In the genomic region with DNA sequence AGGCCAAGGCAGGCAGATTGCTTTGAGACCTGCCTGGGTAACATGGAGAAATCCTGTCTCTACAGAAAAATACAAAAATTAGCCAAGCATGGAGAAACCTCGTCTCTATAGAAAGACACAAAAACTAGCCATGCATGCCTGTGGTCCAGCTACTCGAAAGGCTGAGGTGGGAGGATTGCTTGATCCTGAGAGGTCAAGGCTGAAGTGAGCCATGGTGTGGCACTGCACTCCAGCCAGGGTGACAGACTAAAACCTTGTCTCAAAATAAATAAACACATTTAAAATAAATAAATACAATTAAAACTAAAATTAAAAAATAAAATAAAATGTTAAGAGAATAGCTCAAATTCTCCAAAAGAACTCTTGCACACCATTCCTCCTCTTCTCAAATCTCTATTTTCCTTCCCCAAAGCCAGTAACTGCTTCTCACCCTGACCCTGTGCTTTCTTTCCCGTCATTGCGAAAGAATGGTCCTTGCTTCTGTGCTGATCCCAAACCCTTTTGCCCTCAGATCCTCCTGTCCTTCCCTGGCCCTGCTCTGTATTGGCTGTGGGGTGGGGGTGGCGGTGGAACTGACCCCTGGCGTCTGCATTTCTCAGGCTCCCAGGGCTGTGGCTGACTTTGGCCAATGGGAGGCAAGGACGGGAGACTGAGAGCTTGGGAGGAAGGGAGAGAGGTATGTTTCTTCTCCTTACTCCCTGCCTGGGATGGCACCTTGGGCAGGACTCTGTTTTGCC, we compare ENCODE assay signal across 15 cellular contexts. TPM values are rescaled to one million over a fixed set of nuclear protein-coding genes. Genes with fewer than 3 reads are reported as not detected.
A peak's percentile ranks its signal among the peaks of the same experiment; 100 is the strongest.
DNase-seq lines count a peak whose midpoint lies in the region; ATAC-seq and TF ChIP-seq lines count a peak whose summit lies in the region.
"Had no signal": no experiment of that assay in that cellular context is flagged by ENCODE, and none has a peak within 500 bp of the region (broad histone marks: within the 10 kb centered on the region; RNA-seq: fewer than 3 reads in every experiment).

No MANE protein-coding gene starts in this region.

- peaks cover 93% of the 10 kb centered on the region for H3K36me3 Mint-ChIP-seq in dendritic cell treated with granulocyte-macrophage colony-stimulating factor and Interleukin-4, amounts not matched to agents 40 ng/mL and 50 ng/mL, for 4 days (ENCODE audit: low read depth)
- H3K36me3 Mint-ChIP-seq in natural killer cell = peaks cover 26% of the 10 kb centered on the region

- H3K36me3 ChIP-seq in transverse colon = no peaks in the 10 kb centered on the region

- H3K27me3 ChIP-seq in transverse colon = no peaks in the 10 kb centered on the region
- H3K27me3 ChIP-seq: esophagus squamous epithelium, right atrium auricular region had no signal

- H3K27me3 Mint-ChIP-seq in dendritic cell treated with granulocyte-macrophage colony-stimulating factor and Interleukin-4, amounts not matched to agents 40 ng/mL and 50 ng/mL, for 4 days = no peaks in the 10 kb centered on the region
- no peaks in the 10 kb centered on the region for H3K27me3 Mint-ChIP-seq in natural killer cell (ENCODE audit: low read depth in 2 of 2)

- TF ChIP-seq CTCF in natural killer cell (IDR thresholded peaks at IDR 0.05) = no peak
- TF ChIP-seq CTCF in transverse colon (IDR thresholded peaks at IDR 0.05) = no peak

- no peak for TF ChIP-seq EP300 in transverse colon (IDR thresholded peaks at IDR 0.05; ENCODE audit: low read depth)

- 46 to 55% methylated on average over 4 to 7 of the region's 7 CpGs for WGBS in transverse colon (ENCODE audit: low coverage in 1 of 2), 2 donors

- in situ Hi-C loops in Caki2 (cut with HindIII; ENCODE audit: low pct_unique_long_range_greater_than_20kb, low sequenced_read_pairs) (no loop called here), transverse colon (cut with MboI; ENCODE audit: low pct_ligation_motif_present in 1 of 4, low pct_unique_long_range_greater_than_20kb in 1 of 4, low sequenced_read_pairs in 3 of 4) (loop anchor here in 2 of 4 donors (25.0 kb wide), 2 partner anchors 88 to 113 kb away; a partner anchor contains a TSS)

- H3K4me3 ChIP-seq in transverse colon = no peak overlapping the region
- H3K4me3 ChIP-seq: esophagus squamous epithelium, right atrium auricular region had no signal

- ATAC-seq in natural killer cell (no peak), GM21526 (IDR thresholded peaks at IDR 0.05; ENCODE audit: low FRiP score, unreplicated experiment) (no peak)
- ATAC-seq: SK-N-SH treated with all-trans-retinoic acid at 6 μM for 48 hours had no signal

- H3K4me1 ChIP-seq in transverse colon = no peaks in the 10 kb centered on the region
- H3K4me1 ChIP-seq: esophagus squamous epithelium, right atrium auricular region had no signal

- H3K4me3 Mint-ChIP-seq in dendritic cell treated with granulocyte-macrophage colony-stimulating factor and Interleukin-4, amounts not matched to agents 40 ng/mL and 50 ng/mL, for 4 days = peak overlapping the region; percentile 4
- H3K4me3 Mint-ChIP-seq in natural killer cell = peak overlapping the region; percentile 85

- intact Hi-C loops in dendritic cell treated with granulocyte-macrophage colony-stimulating factor and Interleukin-4, amounts not matched to agents 40 ng/mL and 50 ng/mL, for 4 days (cut with micrococcal nuclease) = no loop called here
- intact Hi-C loops in natural killer cell (cut with micrococcal nuclease) = loop anchor here (2.0 kb wide), 1 partner anchor 24 kb away; a partner anchor contains a TSS
- intact Hi-C loops in transverse colon (cut with DNase I; ENCODE audit: low total_unique reads) = no loop called here

- H3K4me1 Mint-ChIP-seq in dendritic cell treated with granulocyte-macrophage colony-stimulating factor and Interleukin-4, amounts not matched to agents 40 ng/mL and 50 ng/mL, for 4 days (ENCODE audit: low read depth) = peaks cover 65% of the 10 kb centered on the region
- H3K4me1 Mint-ChIP-seq in natural killer cell = peaks cover 71 to 78% of the 10 kb centered on the region in 2 donors

- no peaks in the 10 kb centered on the region for H3K9me3 ChIP-seq in transverse colon
- H3K9me3 ChIP-seq: esophagus squamous epithelium, right atrium auricular region had no signal

- no peak for TF ChIP-seq POLR2A in transverse colon (IDR thresholded peaks at IDR 0.05)

- no peak overlapping the region for H3K27ac ChIP-seq in transverse colon
- H3K27ac ChIP-seq: esophagus squamous epithelium, right atrium auricular region had no signal

- H3K27ac Mint-ChIP-seq in dendritic cell treated with granulocyte-macrophage colony-stimulating factor and Interleukin-4, amounts not matched to agents 40 ng/mL and 50 ng/mL, for 4 days = peak overlapping the region; percentile 80
- peak overlapping the region; percentile 95 to 96 for H3K27ac Mint-ChIP-seq in natural killer cell

- DNase-seq in Caki2 (ENCODE audit: low read depth) = peak; percentile 12
- peak; percentile 21 for DNase-seq in HK-2 (ENCODE audit: unreplicated experiment)
- DNase-seq in natural killer cell = no peak
- no peak for DNase-seq in transverse colon
- no peak for DNase-seq in DMS53 (lab: John Stamatoyannopoulos, UW)
- DNase-seq: activated gamma-delta T cell, dermis blood vessel endothelial cell, DMS153, esophagus squamous epithelium, NCI-H1092 treated with DMSO at 0.1 percent for 48 hours, NCI-H2171 had no signal

- H3K9me3 Mint-ChIP-seq in dendritic cell treated with granulocyte-macrophage colony-stimulating factor and Interleukin-4, amounts not matched to agents 40 ng/mL and 50 ng/mL, for 4 days = no peaks in the 10 kb centered on the region
- peaks cover 0 to 2% of the 10 kb centered on the region in 2 donors for H3K9me3 Mint-ChIP-seq in natural killer cell

RNA-seq across cellular contexts. Expression of a gene that starts 12.4 kb away (rescaled TPM):
- 288 and 293 TPM in 2 replicates for total RNA-seq in Caki2 (2014; rRNA removed; shearing (Covaris generic); ENCODE audit: low replicate concordance)
- 100 to 1,000 TPM; 636 to 954 (median 778) TPM for total RNA-seq in natural killer cell
- total RNA-seq in transverse colon = 10 to 100 TPM in 3 of 4 donors, 1 to 10 TPM in 1; 9.0 to 83.8 (median 20.3) TPM

RNA-seq across cellular contexts. Expression of a gene that starts 23.7 kb away (rescaled TPM):
- total RNA-seq in Caki2 (2014; rRNA removed; shearing (Covaris generic); ENCODE audit: low replicate concordance) = 20.1 and 25.2 TPM in 2 replicates
- total RNA-seq in natural killer cell = 10 to 100 TPM; 62.6 to 86.4 (median 86.2) TPM
- total RNA-seq in transverse colon = 10 to 100 TPM in 3 of 4 donors, 1 to 10 TPM in 1; 5.4 to 38.7 (median 23.2) TPM

Comparison
In these comparisons a context has a peak if more than half of its experiments do, and no peak if none do; other contexts are left out.
1. DNase-seq: peak in Caki2 (single experiment) and HK-2 (single experiment); none in natural killer cell (single experiment), transverse colon (single experiment) and DMS53 (single experiment).